In the genomic region with DNA sequence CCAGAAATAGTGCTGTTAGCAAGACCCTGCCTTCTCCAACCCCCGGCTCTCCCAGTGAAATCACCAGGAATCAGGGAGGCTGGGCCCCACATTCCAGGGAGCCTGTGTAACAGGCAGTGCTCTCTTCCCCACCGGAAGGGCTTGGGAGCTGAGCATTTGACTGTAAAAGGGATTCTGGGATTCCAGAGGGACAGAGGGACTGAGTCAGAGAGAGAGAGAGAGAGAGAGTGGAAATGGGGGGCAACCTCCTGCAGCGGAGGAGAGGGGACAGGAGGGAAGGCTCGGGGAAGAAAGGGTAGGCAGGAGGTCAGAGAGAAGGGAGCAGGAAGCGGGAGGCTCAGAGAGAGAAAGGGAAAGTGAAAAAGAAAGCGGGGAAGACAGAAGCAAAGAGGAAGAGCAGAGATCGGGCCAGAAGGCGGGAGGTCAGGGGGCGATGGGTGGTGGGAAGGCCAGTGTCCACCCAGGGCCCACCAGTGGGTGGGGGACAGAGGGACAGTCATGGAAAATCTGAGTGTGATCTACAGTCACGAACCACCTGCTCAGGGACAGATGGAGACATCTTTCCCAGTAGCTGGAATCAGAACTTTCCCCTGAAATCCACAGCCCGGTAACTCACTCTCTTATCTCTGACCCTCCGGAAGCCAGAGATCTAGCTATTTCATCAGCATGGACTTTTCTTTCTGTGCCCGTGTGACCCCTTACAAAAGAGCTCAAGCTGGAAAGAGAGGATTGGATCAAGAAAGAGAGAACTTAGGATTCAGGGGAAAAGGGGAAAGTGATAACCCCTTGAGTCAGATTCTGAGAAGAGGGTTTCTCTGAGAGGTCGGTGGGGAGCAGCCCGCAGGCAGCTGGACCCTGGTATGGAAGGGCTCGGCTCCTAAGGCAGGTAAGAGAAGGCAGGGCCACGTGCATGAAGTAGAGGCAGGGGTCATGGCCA, we compare ENCODE assay signal across 8 cellular contexts. TPM values are rescaled to one million over a fixed set of nuclear protein-coding genes. Genes with fewer than 3 reads are reported as not detected.
A peak's percentile ranks its signal among the peaks of the same experiment; 100 is the strongest.
DNase-seq lines count a peak whose midpoint lies in the region; ATAC-seq and TF ChIP-seq lines count a peak whose summit lies in the region.

No MANE protein-coding gene starts in this region.

- H3K79me2 ChIP-seq in MM.1S (ENCODE audit: low read length) = no peaks in the 10 kb centered on the region

- H3K4me1 ChIP-seq in gastroesophageal sphincter (peaks cover 0 to 50% (median 31%) of the 10 kb centered on the region in 3 donors), MM.1S (ENCODE audit: low read length) (peaks cover 16% of the 10 kb centered on the region)

- no peaks in the 10 kb centered on the region for H3K36me3 ChIP-seq in gastroesophageal sphincter
- no peaks in the 10 kb centered on the region for H3K36me3 ChIP-seq in MM.1S (replicated peaks; ENCODE audit: insufficient read depth, low read length)

- no peaks in the 10 kb centered on the region for H3K9me3 Mint-ChIP-seq in activated T-cell treated with anti-CD3 and anti-CD28 coated beads, Interleukin-2, amount 50 U/mL, for 4 hours

- WGBS in gastroesophageal sphincter (ENCODE audit: low coverage in 1 of 2), 2 donors = 18 to 19% methylated on average over 14 of the region's 17 CpGs

- no peak overlapping the region for H2AFZ ChIP-seq in MM.1S (ENCODE audit: low read length)

- H3K27me3 ChIP-seq in gastroesophageal sphincter (no peaks in the 10 kb centered on the region), MM.1S (replicated peaks; ENCODE audit: insufficient read depth, low read length) (peaks cover 97% of the 10 kb centered on the region)

- TF ChIP-seq EP300 in gastroesophageal sphincter (IDR thresholded peaks at IDR 0.05) = no peak

- H3K36me3 Mint-ChIP-seq in activated T-cell treated with anti-CD3 and anti-CD28 coated beads, Interleukin-2, amount 50 U/mL, for 4 hours (ENCODE audit: insufficient read depth) = no peaks in the 10 kb centered on the region

- peak overlapping the region; percentile 16 for H3K4me3 Mint-ChIP-seq in activated T-cell treated with anti-CD3 and anti-CD28 coated beads, Interleukin-2, amount 50 U/mL, for 4 hours

- H3K9ac ChIP-seq in MM.1S (ENCODE audit: low read length) = no peak overlapping the region

- peak overlapping the region; percentile 52 for H3K4me3 ChIP-seq in WI38 (ENCODE audit: low read depth, low read length)
- peak overlapping the region; percentile 38 to 45 for H3K4me3 ChIP-seq in gastroesophageal sphincter
- H3K4me3 ChIP-seq in MM.1S (ENCODE audit: low read length) = no peak overlapping the region

- H3K27me3 Mint-ChIP-seq in activated T-cell treated with anti-CD3 and anti-CD28 coated beads, Interleukin-2, amount 50 U/mL, for 4 hours (ENCODE audit: low read depth) = peaks cover 60% of the 10 kb centered on the region

- H3F3A ChIP-seq in MM.1S (ENCODE audit: insufficient read depth, low read length) = no peaks in the 10 kb centered on the region

- H3K4me1 Mint-ChIP-seq in activated T-cell treated with anti-CD3 and anti-CD28 coated beads, Interleukin-2, amount 50 U/mL, for 4 hours (ENCODE audit: low read depth) = peaks cover 29% of the 10 kb centered on the region

- no peaks in the 10 kb centered on the region for H3K9me2 ChIP-seq in MM.1S (replicated peaks; ENCODE audit: insufficient read depth, low read length)

- peak in 1 of 2 donors; percentile 34 for ATAC-seq in activated T-cell treated with anti-CD3 and anti-CD28 coated beads, Interleukin-2, amount 50 U/mL, for 4 hours
- ATAC-seq in gastroesophageal sphincter (peak; percentile 82), HG03108 (IDR thresholded peaks at IDR 0.05; ENCODE audit: unreplicated experiment) (no peak)

- DNase-seq in activated T-cell treated with anti-CD3 and anti-CD28 coated beads, Interleukin-2, amount 50 U/mL, for 4 hours = no peak
- no peak for DNase-seq in activated T-cell treated with anti-CD3 and anti-CD28 coated beads, Interleukin-2, amount 50 U/mL, for 1 hour
- DNase-seq in pons (ENCODE audit: low spot score) = peak; percentile 14
- DNase-seq in MM.1S = no peak
- DNase-seq in GM19240 (ENCODE audit: insufficient read length, low spot score) = no peak

- no peak for TF ChIP-seq POLR2A in gastroesophageal sphincter (IDR thresholded peaks at IDR 0.05)

- no peaks in the 10 kb centered on the region for H4K20me1 ChIP-seq in MM.1S (ENCODE audit: insufficient read depth, low read length)

- H3K27ac ChIP-seq in gastroesophageal sphincter (peak overlapping the region; percentile 71 to 89 (median 86)), MM.1S (ENCODE audit: low read length) (no peak overlapping the region)

- H3K9me3 ChIP-seq in gastroesophageal sphincter (no peaks in the 10 kb centered on the region), MM.1S (replicated peaks; ENCODE audit: insufficient read depth, low read length) (no peaks in the 10 kb centered on the region)

- TF ChIP-seq CTCF in WI38 (IDR thresholded peaks at IDR 0.05; ENCODE audit: low read depth, low read length) (no peak), gastroesophageal sphincter (IDR thresholded peaks at IDR 0.05) (no peak), MM.1S (IDR thresholded peaks at IDR 0.05; ENCODE audit: low read length) (no peak)

- no peak overlapping the region; the same call in 1 of the 2 replicates for H3K4me2 ChIP-seq in MM.1S (ENCODE audit: low read depth, low read length)

RNA-seq across cellular contexts. Expression of a gene that starts 4.6 kb away (rescaled TPM):
- under 1 TPM; 0.18 to 0.46 (median 0.33) TPM for total RNA-seq in activated T-cell treated with anti-CD3 and anti-CD28 coated beads, Interleukin-2, amount 50 U/mL, for 4 hours
- total RNA-seq in gastroesophageal sphincter = 10 to 100 TPM in 3 of 4 donors, 1 to 10 TPM in 1; 5.4 to 75.3 (median 19.6) TPM

RNA-seq across cellular contexts. Expression of a gene that starts 32.0 kb away (rescaled TPM):
- 10 to 100 TPM; 27.6 to 32.9 (median 28.3) TPM for total RNA-seq in activated T-cell treated with anti-CD3 and anti-CD28 coated beads, Interleukin-2, amount 50 U/mL, for 4 hours
- total RNA-seq in gastroesophageal sphincter = 10 to 100 TPM; 21.9 to 69.5 (median 34.3) TPM

RNA-seq across cellular contexts. Expression of a gene that starts 37.0 kb away (rescaled TPM):
- 10 to 100 TPM; 23.9 to 26.8 (median 24.2) TPM for total RNA-seq in activated T-cell treated with anti-CD3 and anti-CD28 coated beads, Interleukin-2, amount 50 U/mL, for 4 hours
- total RNA-seq in gastroesophageal sphincter = 10 to 100 TPM; 15.0 to 26.4 (median 23.0) TPM

RNA-seq across cellular contexts. Expression of a gene that starts 43.1 kb away (rescaled TPM):
- not detected for total RNA-seq in activated T-cell treated with anti-CD3 and anti-CD28 coated beads, Interleukin-2, amount 50 U/mL, for 4 hours
- under 1 TPM in 2 of 4 donors, not detected in 2; 0.25 to 0.27 TPM for total RNA-seq in gastroesophageal sphincter

RNA-seq across cellular contexts. Expression of a gene that starts 57.8 kb away (rescaled TPM):
- total RNA-seq in activated T-cell treated with anti-CD3 and anti-CD28 coated beads, Interleukin-2, amount 50 U/mL, for 4 hours = not detected
- total RNA-seq in gastroesophageal sphincter = not detected

Comparison
In these comparisons a context has a peak if more than half of its experiments do, and no peak if none do; other contexts are left out.
1. RNA of a gene that starts 4.6 kb away (total RNA-seq): 5.4 to 75.3 TPM in gastroesophageal sphincter; 0.18 to 0.46 TPM in activated T-cell treated with anti-CD3 and anti-CD28 coated beads, Interleukin-2, amount 50 U/mL, for 4 hours; every median in the first group is over 4 times any median in the second.